In the genomic region with DNA sequence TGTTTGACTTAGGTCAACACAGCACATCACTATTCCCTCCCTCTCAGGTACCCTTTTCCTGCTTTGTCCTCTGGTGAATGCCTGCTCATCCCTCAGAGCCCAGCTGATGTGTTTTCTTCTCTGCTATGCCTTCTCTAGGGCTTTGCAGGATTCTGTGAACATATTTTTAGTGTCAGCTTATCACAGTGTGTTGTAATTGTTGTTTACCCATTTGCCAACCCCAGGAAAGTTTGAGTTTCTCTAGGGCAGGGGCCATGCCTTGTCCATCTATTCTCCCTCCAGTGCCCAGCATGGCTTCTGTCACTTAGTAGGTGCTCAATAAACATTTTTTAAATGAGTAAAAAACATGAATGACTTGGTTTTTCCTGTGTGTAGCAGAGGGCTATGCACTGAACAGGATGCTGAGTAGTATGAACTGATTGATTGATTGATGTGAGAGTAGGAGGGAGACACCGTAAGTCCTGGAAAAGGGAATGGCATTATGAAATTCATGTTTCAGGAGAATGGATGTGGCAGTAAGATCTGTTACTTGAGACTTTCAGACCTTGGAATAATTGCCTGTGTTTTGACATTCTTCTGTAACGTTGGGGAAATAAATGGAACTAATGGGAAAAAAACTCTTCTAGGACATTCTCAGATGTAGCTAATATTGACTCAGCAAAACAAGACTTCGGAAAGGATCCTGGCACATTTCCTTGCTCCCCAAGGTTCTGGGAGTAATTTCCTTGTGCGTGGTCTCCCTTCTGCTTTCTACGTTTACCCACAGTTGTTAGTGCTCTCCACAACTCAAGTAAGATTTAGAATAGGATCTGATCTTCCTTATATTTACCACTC, we compare ENCODE assay signal across 12 cellular contexts.
DNase-seq lines count a peak whose midpoint lies in the region; TF ChIP-seq lines count a peak whose summit lies in the region.
"Had no signal": no experiment of that assay in that cellular context is flagged by ENCODE, and none has a peak within 500 bp of the region (broad histone marks: within the 10 kb centered on the region; RNA-seq: fewer than 3 reads in every experiment).

No MANE protein-coding gene starts in this region.

- no peak for TF ChIP-seq EP300 in suprapubic skin (IDR thresholded peaks at IDR 0.05)

- no peaks in the 10 kb centered on the region for H3K36me3 Mint-ChIP-seq in chondrocyte (ENCODE audit: low read depth)

- peak overlapping the region; percentile 9 for H3K4me2 ChIP-seq in OCI-LY3 (ENCODE audit: low read length)

- H3K4me1 ChIP-seq in OCI-LY3 (ENCODE audit: low read length) (peaks cover 20% of the 10 kb centered on the region), muscle layer of colon (ENCODE audit: insufficient read depth, low read length) (peaks cover 65% of the 10 kb centered on the region), suprapubic skin (peaks cover 25% of the 10 kb centered on the region), colonic mucosa (no peaks in the 10 kb centered on the region)

- WGBS in suprapubic skin, result 48% methylated on average over 5 of the region's 5 CpGs

- H2AFZ ChIP-seq in OCI-LY3 (ENCODE audit: low read depth, low read length), result no peak overlapping the region

- peak overlapping the region; percentile 87 for H3K27ac Mint-ChIP-seq in chondrocyte (ENCODE audit: unreplicated experiment)

- H4K20me1 ChIP-seq in OCI-LY3 (ENCODE audit: insufficient read depth, low read length), result no peaks in the 10 kb centered on the region

- TF ChIP-seq POLR2A in suprapubic skin (IDR thresholded peaks at IDR 0.05), result no peak

- H3K27ac ChIP-seq in OCI-LY3 (ENCODE audit: low read length), result no peak overlapping the region
- H3K27ac ChIP-seq in muscle layer of colon (ENCODE audit: low read depth, low read length), result peak overlapping the region; percentile 36
- peak overlapping the region; percentile 76 for H3K27ac ChIP-seq in suprapubic skin
- no peak overlapping the region for H3K27ac ChIP-seq in colonic mucosa
- H3K27ac ChIP-seq: neutrophil, spleen had no signal

- H3K4me1 Mint-ChIP-seq in chondrocyte (ENCODE audit: low read depth), result peaks cover 71% of the 10 kb centered on the region

- DNase-seq in chondrocyte (ENCODE audit: low spot score), result no peak
- DNase-seq in suprapubic skin (ENCODE audit: low spot score in 2 of 2), result no peak
- no peak for DNase-seq in colonic mucosa
- no peak for DNase-seq in activated CD4-positive, alpha-beta T cell treated with anti-CD3 and anti-CD28 coated beads, Interleukin-2, amount 50 U/mL, for 48 hours
- no peak for DNase-seq in ACHN
- DNase-seq: activated CD4-positive, CD25-positive, alpha-beta regulatory T cell; DMS 273 treated with DMSO at 0.1 percent for 48 hours; spleen; stimulated activated naive CD4-positive, alpha-beta T cell had no signal

- no peaks in the 10 kb centered on the region for H3K36me3 ChIP-seq in OCI-LY3 (replicated peaks; ENCODE audit: low read depth, low read length)
- peaks cover 4% of the 10 kb centered on the region for H3K36me3 ChIP-seq in muscle layer of colon (ENCODE audit: insufficient read depth, low read length)
- no peaks in the 10 kb centered on the region for H3K36me3 ChIP-seq in suprapubic skin
- no peaks in the 10 kb centered on the region for H3K36me3 ChIP-seq in colonic mucosa
- H3K36me3 ChIP-seq: neutrophil, spleen had no signal

- H3K27me3 ChIP-seq in OCI-LY3 (ENCODE audit: low read depth, low read length) (no peaks in the 10 kb centered on the region), muscle layer of colon (ENCODE audit: control insufficient read depth in 1 of 2, insufficient read depth in 2 of 2, low read length in 2 of 2) (no peaks in the 10 kb centered on the region), suprapubic skin (no peaks in the 10 kb centered on the region), colonic mucosa (no peaks in the 10 kb centered on the region)
- H3K27me3 ChIP-seq: neutrophil, spleen had no signal

- in situ Hi-C loops in ACHN (cut with HindIII; ENCODE audit: low pct_ligation_motif_present, low pct_unique_long_range_greater_than_20kb, low sequenced_read_pairs), result no loop called here

- TF ChIP-seq CTCF in OCI-LY3 (IDR thresholded peaks at IDR 0.05; ENCODE audit: low read depth, low read length) (no peak), chondrocyte (IDR thresholded peaks at IDR 0.05) (no peak), suprapubic skin (IDR thresholded peaks at IDR 0.05) (no peak), colonic mucosa (IDR thresholded peaks at IDR 0.05) (no peak)

- H3K9me3 ChIP-seq in OCI-LY3 (ENCODE audit: insufficient read depth, low read length), result no peaks in the 10 kb centered on the region
- H3K9me3 ChIP-seq in muscle layer of colon (ENCODE audit: low read length), result no peaks in the 10 kb centered on the region
- no peaks in the 10 kb centered on the region for H3K9me3 ChIP-seq in suprapubic skin
- no peaks in the 10 kb centered on the region for H3K9me3 ChIP-seq in colonic mucosa
- H3K9me3 ChIP-seq: neutrophil, spleen had no signal

- H3K9ac ChIP-seq in OCI-LY3 (ENCODE audit: low read length) (no peak overlapping the region), muscle layer of colon (ENCODE audit: low read length) (no peak overlapping the region), colonic mucosa (ENCODE audit: low read depth in 2 of 2, low read length in 2 of 2) (no peak overlapping the region)

- intact Hi-C loops in colonic mucosa (cut with DNase I), result no loop called here

- no peak overlapping the region for H3K4me3 Mint-ChIP-seq in chondrocyte (ENCODE audit: unreplicated experiment)

- H3K4me3 ChIP-seq in OCI-LY3 (ENCODE audit: low read length), result no peak overlapping the region
- H3K4me3 ChIP-seq in muscle layer of colon (ENCODE audit: low read depth in 1 of 2, low read length in 2 of 2), result no peak overlapping the region
- no peak overlapping the region for H3K4me3 ChIP-seq in suprapubic skin
- no peak overlapping the region for H3K4me3 ChIP-seq in colonic mucosa
- H3K4me3 ChIP-seq: spleen had no signal

- no peaks in the 10 kb centered on the region for H3K27me3 Mint-ChIP-seq in chondrocyte (ENCODE audit: low read depth)

- peaks cover 7% of the 10 kb centered on the region for H3K9me3 Mint-ChIP-seq in chondrocyte (ENCODE audit: low read depth)

- no peaks in the 10 kb centered on the region for H3K79me2 ChIP-seq in OCI-LY3 (ENCODE audit: low read length)

Comparison
In these comparisons a context has a peak if more than half of its experiments do, and no peak if none do; other contexts are left out.
1. H3K27ac ChIP-seq: peak in muscle layer of colon (single experiment) and suprapubic skin (single experiment); none in OCI-LY3 (single experiment) and colonic mucosa (single experiment).